In genomic region chr18:62982600-62983251, GRCh38 we compare ENCODE assay signal across 8 cellular contexts.
A peak's percentile ranks its signal among the peaks of the same experiment; 100 is the strongest.
DNase-seq lines count a peak whose midpoint lies in the region; ATAC-seq and TF ChIP-seq lines count a peak whose summit lies in the region.

No MANE protein-coding gene starts in this region.

- WGBS in endodermal cell (ENCODE audit: insufficient coverage in 1 of 2, insufficient read length in 1 of 2), 2 experiments: 69 to 74% methylated on average over 7 to 11 of the region's 11 CpGs

- peak overlapping the region in 2 of 4 donors; percentile 67 to 74 for H3K4me3 Mint-ChIP-seq in CD4-positive, CD25-positive, alpha-beta regulatory T cell
- no peak overlapping the region for H3K4me3 Mint-ChIP-seq in GM23338
- peak overlapping the region; percentile 33 for H3K4me3 Mint-ChIP-seq in activated CD8-positive, alpha-beta memory T cell treated with anti-CD3 and anti-CD28 coated beads, Interleukin-2, amount 10 ng/mL, durations not matched to agents 7 days and 5 days
- H3K4me3 Mint-ChIP-seq in endodermal cell: no peak overlapping the region
- H3K4me3 Mint-ChIP-seq in stimulated activated effector memory CD8-positive, alpha-beta T cell treated with anti-CD3 and anti-CD28 coated beads, Interleukin-12 subunit alpha, Interleukin-12 subunit beta, amount 100 ng/mL, for 72 hours: no peak overlapping the region

- H3K9me3 ChIP-seq in CD4-positive, CD25-positive, alpha-beta regulatory T cell (ENCODE audit: control insufficient read depth in 2 of 2, low read length in 2 of 2): no peaks in the 10 kb centered on the region
- H3K9me3 ChIP-seq in endodermal cell (ENCODE audit: control insufficient read depth, low read length): no peaks in the 10 kb centered on the region

- no peak overlapping the region for H2AFZ ChIP-seq in GM23338

- no peaks in the 10 kb centered on the region for H3K9me2 ChIP-seq in GM23338 (ENCODE audit: insufficient read depth)

- no peaks in the 10 kb centered on the region for H3K79me2 ChIP-seq in GM23338 (replicated peaks; ENCODE audit: insufficient read depth)

- peak; percentile 60 to 61 for ATAC-seq in CD4-positive, CD25-positive, alpha-beta regulatory T cell (ENCODE audit: low read depth in 2 of 2)
- ATAC-seq in GM23338 (peak; percentile 84), GM21825 (IDR thresholded peaks at IDR 0.05; ENCODE audit: unreplicated experiment) (no peak)
- ATAC-seq in activated CD8-positive, alpha-beta memory T cell treated with anti-CD3 and anti-CD28 coated beads, Interleukin-2, amount 10 ng/mL, durations not matched to agents 7 days and 5 days: peak; percentile 75
- ATAC-seq in stimulated activated effector memory CD8-positive, alpha-beta T cell treated with anti-CD3 and anti-CD28 coated beads, Interleukin-12 subunit alpha, Interleukin-12 subunit beta, amount 100 ng/mL, for 72 hours: peak; percentile 65

- no peaks in the 10 kb centered on the region for H3K9me3 Mint-ChIP-seq in CD4-positive, CD25-positive, alpha-beta regulatory T cell
- H3K9me3 Mint-ChIP-seq in GM23338: no peaks in the 10 kb centered on the region
- H3K9me3 Mint-ChIP-seq in activated CD8-positive, alpha-beta memory T cell treated with anti-CD3 and anti-CD28 coated beads, Interleukin-2, amount 10 ng/mL, durations not matched to agents 7 days and 5 days (ENCODE audit: low read depth): no peaks in the 10 kb centered on the region
- no peaks in the 10 kb centered on the region for H3K9me3 Mint-ChIP-seq in endodermal cell
- H3K9me3 Mint-ChIP-seq in stimulated activated effector memory CD8-positive, alpha-beta T cell treated with anti-CD3 and anti-CD28 coated beads, Interleukin-12 subunit alpha, Interleukin-12 subunit beta, amount 100 ng/mL, for 72 hours: no peaks in the 10 kb centered on the region

- H3K36me3 Mint-ChIP-seq in CD4-positive, CD25-positive, alpha-beta regulatory T cell: peaks cover 9% of the 10 kb centered on the region
- H3K36me3 Mint-ChIP-seq in GM23338 (ENCODE audit: low read depth) (peaks cover 35% of the 10 kb centered on the region), endodermal cell (ENCODE audit: low read depth) (peaks cover 16% of the 10 kb centered on the region)
- no peaks in the 10 kb centered on the region for H3K36me3 Mint-ChIP-seq in activated CD8-positive, alpha-beta memory T cell treated with anti-CD3 and anti-CD28 coated beads, Interleukin-2, amount 10 ng/mL, durations not matched to agents 7 days and 5 days
- no peaks in the 10 kb centered on the region for H3K36me3 Mint-ChIP-seq in stimulated activated effector memory CD8-positive, alpha-beta T cell treated with anti-CD3 and anti-CD28 coated beads, Interleukin-12 subunit alpha, Interleukin-12 subunit beta, amount 100 ng/mL, for 72 hours

- CTCF ChIA-PET in activated CD8-positive, alpha-beta memory T cell treated with anti-CD3 and anti-CD28 coated beads, Interleukin-2, amount 10 ng/mL, durations not matched to agents 7 days and 5 days (lab: Charles Lee): interaction anchor here (0.6 to 5.8 kb wide), 40 partner anchors 9 to 800 kb away, joined by 3 to 58 read pairs (median 4); partner anchors contain the start of gene PHLPP1

- peak; percentile 86 to 94 for TF ChIP-seq CTCF in GM23338 (conservative IDR thresholded peaks at IDR 0.05; ENCODE audit: low read depth in 2 of 2)
- TF ChIP-seq CTCF in endodermal cell (conservative IDR thresholded peaks at IDR 0.05): peak; percentile 92

- peak; percentile 37 to 74 (median 56) for DNase-seq in CD4-positive, CD25-positive, alpha-beta regulatory T cell
- DNase-seq in GM23338 (ENCODE audit: low spot score): peak; percentile 87
- DNase-seq in NCI-H510A treated with DMSO at 0.1 percent for 48 hours (lab: John Stamatoyannopoulos, UW): peak; percentile 92
- DNase-seq in activated CD8-positive, alpha-beta memory T cell treated with anti-CD3 and anti-CD28 coated beads, Interleukin-2, amount 10 ng/mL, durations not matched to agents 7 days and 5 days: peak; percentile 69
- peak; percentile 90 for DNase-seq in endodermal cell
- DNase-seq in middle frontal gyrus (ENCODE audit: extremely low spot score, low spot score): peak; percentile 77
- DNase-seq in stimulated activated effector memory CD8-positive, alpha-beta T cell treated with anti-CD3 and anti-CD28 coated beads, Interleukin-12 subunit alpha, Interleukin-12 subunit beta, amount 100 ng/mL, for 72 hours (ENCODE audit: low spot score in 2 of 2): peak; percentile 31 to 78

- H3K27ac ChIP-seq in CD4-positive, CD25-positive, alpha-beta regulatory T cell (ENCODE audit: insufficient read depth, low read length, poor library complexity, severe bottlenecking): no peak overlapping the region
- H3K27ac ChIP-seq in GM23338 (ENCODE audit: low read depth): peak overlapping the region; percentile 53; the same call in 1 of the 2 replicates
- H3K27ac ChIP-seq in endodermal cell (ENCODE audit: low read depth, low read length): no peak overlapping the region

- H3K27me3 ChIP-seq in CD4-positive, CD25-positive, alpha-beta regulatory T cell (ENCODE audit: control insufficient read depth, insufficient read depth, low read length): no peaks in the 10 kb centered on the region
- H3K27me3 ChIP-seq in GM23338 (ENCODE audit: insufficient read depth) (no peaks in the 10 kb centered on the region), endodermal cell (ENCODE audit: control insufficient read depth, insufficient read depth, low read length, poor library complexity, severe bottlenecking) (no peaks in the 10 kb centered on the region)

- H3K4me1 ChIP-seq in CD4-positive, CD25-positive, alpha-beta regulatory T cell (ENCODE audit: control insufficient read depth, insufficient read depth, low read length, poor library complexity, severe bottlenecking): no peaks in the 10 kb centered on the region
- H3K4me1 ChIP-seq in GM23338 (ENCODE audit: insufficient read depth) (no peaks in the 10 kb centered on the region), endodermal cell (ENCODE audit: control insufficient read depth, insufficient read depth, low read length) (no peaks in the 10 kb centered on the region)

- H3K27ac Mint-ChIP-seq in CD4-positive, CD25-positive, alpha-beta regulatory T cell: peak overlapping the region in 2 of 3 donors; percentile 41 to 79
- no peak overlapping the region for H3K27ac Mint-ChIP-seq in GM23338
- H3K27ac Mint-ChIP-seq in activated CD8-positive, alpha-beta memory T cell treated with anti-CD3 and anti-CD28 coated beads, Interleukin-2, amount 10 ng/mL, durations not matched to agents 7 days and 5 days: no peak overlapping the region
- no peak overlapping the region for H3K27ac Mint-ChIP-seq in endodermal cell
- no peak overlapping the region for H3K27ac Mint-ChIP-seq in stimulated activated effector memory CD8-positive, alpha-beta T cell treated with anti-CD3 and anti-CD28 coated beads, Interleukin-12 subunit alpha, Interleukin-12 subunit beta, amount 100 ng/mL, for 72 hours

- peaks cover 11% of the 10 kb centered on the region for H3K36me3 ChIP-seq in CD4-positive, CD25-positive, alpha-beta regulatory T cell (ENCODE audit: control insufficient read depth, insufficient read depth, low read length)
- H3K36me3 ChIP-seq in GM23338 (ENCODE audit: insufficient read depth) (peaks cover 4% of the 10 kb centered on the region; the same call in 1 of the 2 replicates), endodermal cell (ENCODE audit: control insufficient read depth, insufficient read depth, low read length) (peaks cover 6% of the 10 kb centered on the region)

- H4K20me1 ChIP-seq in GM23338 (replicated peaks; ENCODE audit: insufficient read depth): no peaks in the 10 kb centered on the region; the same call in 1 of the 2 replicates

- H3K4me1 Mint-ChIP-seq in CD4-positive, CD25-positive, alpha-beta regulatory T cell: peaks cover 0 to 7% (median 3%) of the 10 kb centered on the region in 4 donors
- peaks cover 27% of the 10 kb centered on the region for H3K4me1 Mint-ChIP-seq in GM23338
- peaks cover 6% of the 10 kb centered on the region for H3K4me1 Mint-ChIP-seq in activated CD8-positive, alpha-beta memory T cell treated with anti-CD3 and anti-CD28 coated beads, Interleukin-2, amount 10 ng/mL, durations not matched to agents 7 days and 5 days
- H3K4me1 Mint-ChIP-seq in endodermal cell: peaks cover 4% of the 10 kb centered on the region
- H3K4me1 Mint-ChIP-seq in stimulated activated effector memory CD8-positive, alpha-beta T cell treated with anti-CD3 and anti-CD28 coated beads, Interleukin-12 subunit alpha, Interleukin-12 subunit beta, amount 100 ng/mL, for 72 hours: peaks cover 8% of the 10 kb centered on the region

- H3K9ac ChIP-seq in endodermal cell (ENCODE audit: extremely low read depth, low read length, poor library complexity, severe bottlenecking): no peak overlapping the region

- 0 out of 2 replicates have a peak, but pooled peaks cover 4% of the 10 kb centered on the region for H3F3A ChIP-seq in GM23338 (replicated peaks; ENCODE audit: low read depth)

- H3K4me2 ChIP-seq in GM23338: no peak overlapping the region

- no peak overlapping the region for H3K4me3 ChIP-seq in CD4-positive, CD25-positive, alpha-beta regulatory T cell (ENCODE audit: low read depth, low read length)
- H3K4me3 ChIP-seq in GM23338 (no peak overlapping the region), endodermal cell (ENCODE audit: low read length) (no peak overlapping the region)

- H3K27me3 Mint-ChIP-seq in CD4-positive, CD25-positive, alpha-beta regulatory T cell: no peaks in the 10 kb centered on the region
- peaks cover 19% of the 10 kb centered on the region for H3K27me3 Mint-ChIP-seq in GM23338 (ENCODE audit: insufficient read depth, low read depth, poor library complexity)
- H3K27me3 Mint-ChIP-seq in activated CD8-positive, alpha-beta memory T cell treated with anti-CD3 and anti-CD28 coated beads, Interleukin-2, amount 10 ng/mL, durations not matched to agents 7 days and 5 days: no peaks in the 10 kb centered on the region
- H3K27me3 Mint-ChIP-seq in endodermal cell (ENCODE audit: insufficient read depth): no peaks in the 10 kb centered on the region

TF ChIP-seq in GM23338, 12 proteins besides CTCF, POLR2A, EP300 and RAD21 (continues in another document):
- TF ChIP-seq EZH2phosphoT487 (IDR thresholded peaks at IDR 0.05; ENCODE audit: unreplicated experiment): no peak
- TF ChIP-seq EZH2 (IDR thresholded peaks at IDR 0.05; ENCODE audit: low read depth, unreplicated experiment): no peak
- TF ChIP-seq JUNB (IDR thresholded peaks at IDR 0.05; ENCODE audit: unreplicated experiment): no peak
- TF ChIP-seq POLR2AphosphoS5 (IDR thresholded peaks at IDR 0.05; ENCODE audit: low read depth): no peak

Comparison
In these comparisons a context has a peak if more than half of its experiments do, and no peak if none do; other contexts are left out.
1. H3K27ac Mint-ChIP-seq: peak in CD4-positive, CD25-positive, alpha-beta regulatory T cell (2 of 3); none in GM23338 (single experiment), activated CD8-positive, alpha-beta memory T cell treated with anti-CD3 and anti-CD28 coated beads, Interleukin-2, amount 10 ng/mL, durations not matched to agents 7 days and 5 days (single experiment), endodermal cell (single experiment) and stimulated activated effector memory CD8-positive, alpha-beta T cell treated with anti-CD3 and anti-CD28 coated beads, Interleukin-12 subunit alpha, Interleukin-12 subunit beta, amount 100 ng/mL, for 72 hours (single experiment).
2. Peak in every context shown above with its lines, with median percentiles within 50 percentile points of each other: DNase-seq.